17 cellular contexts compared by ENCODE assay signal in the genomic region with DNA sequence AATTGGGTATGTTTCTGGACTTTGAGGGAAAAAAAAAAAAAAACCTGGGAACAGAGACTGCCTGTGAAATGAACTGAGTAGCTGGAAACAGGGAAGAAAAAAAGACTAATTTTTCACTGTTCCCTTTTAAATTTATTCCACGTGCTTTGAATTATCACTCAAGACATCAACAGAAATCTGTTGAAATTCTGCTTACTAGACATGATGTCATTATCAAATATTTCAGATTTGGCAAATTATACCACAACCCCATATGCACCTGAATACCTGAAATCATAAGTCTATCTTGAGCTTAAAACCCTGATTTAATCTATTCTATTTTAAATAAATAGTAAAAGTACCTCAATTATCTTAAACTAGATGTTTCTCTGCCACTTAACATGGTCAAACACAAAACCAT. TPM values are rescaled to one million over a fixed set of nuclear protein-coding genes. Genes with fewer than 3 reads are reported as not detected.
DNase-seq lines count a peak whose midpoint lies in the region; ATAC-seq, FAIRE-seq and TF ChIP-seq lines count a peak whose summit lies in the region.
"Had no signal": no experiment of that assay in that cellular context is flagged by ENCODE, and none has a peak within 500 bp of the region (broad histone marks: within the 10 kb centered on the region; RNA-seq: fewer than 3 reads in every experiment).

No MANE protein-coding gene starts in this region.

- H3K9me1 ChIP-seq in keratinocyte (ENCODE audit: control insufficient read depth, extremely low read depth, insufficient read depth, low read length) = no peaks in the 10 kb centered on the region

- no peak for TF ChIP-seq CTCF in right atrium auricular region (IDR thresholded peaks at IDR 0.05)
- TF ChIP-seq CTCF in ascending aorta (IDR thresholded peaks at IDR 0.05) = no peak
- TF ChIP-seq CTCF in keratinocyte (optimal IDR thresholded peaks at IDR 0.05 in 1 of 3, IDR thresholded peaks at IDR 0.05 in 1 of 3, conservative IDR thresholded peaks at IDR 0.05 in 1 of 3; ENCODE audit: extremely low read depth in 1 of 3, insufficient read depth in 2 of 3, low read length in 3 of 3) = no peak
- no peak for TF ChIP-seq CTCF in vagina (IDR thresholded peaks at IDR 0.05)
- no peak for TF ChIP-seq CTCF in GM20000 (IDR thresholded peaks at IDR 0.05; ENCODE audit: extremely low read depth, missing control alignments)

- no peak overlapping the region for H3K27ac Mint-ChIP-seq in activated CD4-positive, alpha-beta memory T cell treated with anti-CD3 and anti-CD28 coated beads, Interleukin-2, amount 10 ng/mL, durations not matched to agents 7 days and 5 days

- FAIRE-seq in keratinocyte (lab: Jason Lieb, UNC) = no peak
- FAIRE-seq: islet of Langerhans, urothelium cell line had no signal

- H3K36me3 ChIP-seq in right atrium auricular region = no peaks in the 10 kb centered on the region
- H3K36me3 ChIP-seq in ascending aorta = no peaks in the 10 kb centered on the region
- no peaks in the 10 kb centered on the region for H3K36me3 ChIP-seq in keratinocyte (ENCODE audit: control insufficient read depth in 2 of 2, extremely low read depth in 1 of 2, insufficient read depth in 2 of 2, low read length in 2 of 2)
- no peaks in the 10 kb centered on the region for H3K36me3 ChIP-seq in vagina
- H3K36me3 ChIP-seq: lower lobe of right lung had no signal

- H3K4me1 ChIP-seq in right atrium auricular region (peaks cover 0 to 39% of the 10 kb centered on the region in 2 donors), ascending aorta (peaks cover 0 to 28% of the 10 kb centered on the region in 2 donors), keratinocyte (ENCODE audit: control insufficient read depth, extremely low read depth, insufficient read depth, low read length) (peaks cover 39% of the 10 kb centered on the region), vagina (peaks cover 57% of the 10 kb centered on the region)

- TF ChIP-seq POLR2A in vagina (IDR thresholded peaks at IDR 0.05) = no peak

- no peak overlapping the region for H3K4me3 Mint-ChIP-seq in activated CD4-positive, alpha-beta memory T cell treated with anti-CD3 and anti-CD28 coated beads, Interleukin-2, amount 10 ng/mL, durations not matched to agents 7 days and 5 days

- POLR2A ChIA-PET in activated CD4-positive, alpha-beta memory T cell treated with anti-CD3 and anti-CD28 coated beads, Interleukin-2, amount 10 ng/mL, durations not matched to agents 7 days and 5 days (lab: Charles Lee) = interaction anchor here (2.9 kb wide), 1 partner anchor 248 kb away, joined by 10 read pairs; no protein-coding TSS in a partner anchor

- no peaks in the 10 kb centered on the region for H4K20me1 ChIP-seq in keratinocyte (ENCODE audit: control insufficient read depth, extremely low read depth, insufficient read depth, low read length)

- peaks cover 91% of the 10 kb centered on the region for H3K79me2 ChIP-seq in keratinocyte (ENCODE audit: control insufficient read depth, insufficient read depth, low read length)

- peaks cover 14% of the 10 kb centered on the region for H3K9me3 Mint-ChIP-seq in activated CD4-positive, alpha-beta memory T cell treated with anti-CD3 and anti-CD28 coated beads, Interleukin-2, amount 10 ng/mL, durations not matched to agents 7 days and 5 days
- H3K9me3 Mint-ChIP-seq: activated naive CD4-positive, alpha-beta T cell treated with anti-CD3 and anti-CD28 coated beads, Interleukin-2, amount 50 U/mL, for 72 hours; CD4-positive, alpha-beta T cell had no signal

- dilution Hi-C loops in keratinocyte (cut with MboI; ENCODE audit: extremely low pct_ligation_motif_present, low sequenced_read_pairs) = no loop called here

- CTCF ChIA-PET in activated CD4-positive, alpha-beta memory T cell treated with anti-CD3 and anti-CD28 coated beads, Interleukin-2, amount 10 ng/mL, durations not matched to agents 7 days and 5 days (lab: Charles Lee) = interaction anchor here (0.6 kb wide), 1 partner anchor 93 kb away, joined by 3 read pairs; no protein-coding TSS in a partner anchor

- H3K27me3 Mint-ChIP-seq in activated CD4-positive, alpha-beta memory T cell treated with anti-CD3 and anti-CD28 coated beads, Interleukin-2, amount 10 ng/mL, durations not matched to agents 7 days and 5 days = no peaks in the 10 kb centered on the region
- H3K27me3 Mint-ChIP-seq: CD4-positive, alpha-beta T cell had no signal

- no peak overlapping the region for H3K9ac ChIP-seq in keratinocyte (ENCODE audit: control insufficient read depth, extremely low read depth, insufficient read depth, low read length)

- no peak for ATAC-seq in Right ventricle myocardium inferior
- ATAC-seq: body of pancreas had no signal

- H3K9me3 ChIP-seq in right atrium auricular region (no peaks in the 10 kb centered on the region), ascending aorta (no peaks in the 10 kb centered on the region), keratinocyte (ENCODE audit: control insufficient read depth, low read depth, low read length) (no peaks in the 10 kb centered on the region), vagina (no peaks in the 10 kb centered on the region)
- H3K9me3 ChIP-seq: body of pancreas, lower lobe of right lung had no signal

- H2AFZ ChIP-seq in keratinocyte (ENCODE audit: control insufficient read depth, low read length) = no peak overlapping the region

- H3K36me3 Mint-ChIP-seq in activated CD4-positive, alpha-beta memory T cell treated with anti-CD3 and anti-CD28 coated beads, Interleukin-2, amount 10 ng/mL, durations not matched to agents 7 days and 5 days (ENCODE audit: low read depth) = peaks cover 35% of the 10 kb centered on the region

- H3K4me2 ChIP-seq in keratinocyte (ENCODE audit: control insufficient read depth, extremely low read depth, insufficient read depth, low read depth, low read length) = peak overlapping the region; percentile 13

- H3K4me3 ChIP-seq in right atrium auricular region (no peak overlapping the region), ascending aorta (no peak overlapping the region), keratinocyte (ENCODE audit: control insufficient read depth in 2 of 3, extremely low read depth in 1 of 3, insufficient read depth in 2 of 3, low read depth in 1 of 3, low read length in 3 of 3) (peak overlapping the region in 1 of 3 experiments; percentile 59), vagina (no peak overlapping the region)
- H3K4me3 ChIP-seq: body of pancreas, lower lobe of right lung had no signal

- H3K27me3 ChIP-seq in right atrium auricular region (no peaks in the 10 kb centered on the region), ascending aorta (no peaks in the 10 kb centered on the region), keratinocyte (ENCODE audit: control insufficient read depth, extremely low read depth, insufficient read depth, low read length) (no peaks in the 10 kb centered on the region), vagina (no peaks in the 10 kb centered on the region)
- H3K27me3 ChIP-seq: body of pancreas had no signal

- H3K27ac ChIP-seq in right atrium auricular region (peak overlapping the region; percentile 5 to 67), ascending aorta (peak overlapping the region; percentile 81 to 87), keratinocyte (ENCODE audit: control insufficient read depth, insufficient read depth, low read length) (peak overlapping the region; percentile 67), vagina (peak overlapping the region; percentile 68)

- DNase-seq in right atrium auricular region (ENCODE audit: low spot score) = no peak
- DNase-seq in Right ventricle myocardium inferior (ENCODE audit: missing footprints) = no peak
- DNase-seq in ascending aorta (ENCODE audit: low spot score in 2 of 2) = no peak
- DNase-seq in keratinocyte (ENCODE audit: low read depth, low spot score) = no peak
- no peak for DNase-seq in vagina (ENCODE audit: extremely low spot score in 2 of 2)
- no peak for DNase-seq in NCI-H2107 treated with DMSO at 0.1 percent for 48 hours (lab: John Stamatoyannopoulos, UW; ENCODE audit: unreplicated experiment)
- no peak for DNase-seq in GM20000 (ENCODE audit: low spot score)
- DNase-seq in activated CD4-positive, alpha-beta memory T cell treated with anti-CD3 and anti-CD28 coated beads, Interleukin-2, amount 10 ng/mL, durations not matched to agents 7 days and 5 days = no peak
- DNase-seq: body of pancreas; CD4-positive, alpha-beta T cell; lower lobe of right lung; NCI-H2081 treated with DMSO at 0.1 percent for 48 hours; NCI-H446 treated with DMSO at 0.1 percent for 48 hours; stimulated activated CD4-positive, alpha-beta T cell treated with anti-CD3 and anti-CD28 coated beads, Interleukin-12 subunit alpha, Interleukin-12 subunit beta, amount 100 ng/mL, for 4 hours had no signal

- intact Hi-C loops in Right ventricle myocardium inferior (cut with DNase I) (no loop called here), ascending aorta (cut with DNase I) (no loop called here), vagina (cut with DNase I) (no loop called here)

- peaks cover 65% of the 10 kb centered on the region for H3K4me1 Mint-ChIP-seq in activated CD4-positive, alpha-beta memory T cell treated with anti-CD3 and anti-CD28 coated beads, Interleukin-2, amount 10 ng/mL, durations not matched to agents 7 days and 5 days

RNA-seq across cellular contexts. Expression of a gene that starts 5.0 kb away (rescaled TPM):
- total RNA-seq in right atrium auricular region (10 to 100 TPM; 41.4 to 42.7 TPM), Right ventricle myocardium inferior (17.7 TPM), ascending aorta (41.1 TPM), vagina (41.0 TPM)
- polyA plus RNA-seq in keratinocyte = 34.7 to 65.8 TPM (median 52.8 TPM) in 3 replicates
- 172 TPM for polyA plus RNA-seq in keratinocyte (2011; ENCODE audit: low read depth)
- 40.8 and 57.7 TPM in 2 replicates for polyA plus RNA-seq in keratinocyte (2011; cell fraction: cytosol; rRNA removed)
- 42.3 and 44.6 TPM in 2 replicates for polyA plus RNA-seq in keratinocyte (2011; cell fraction: nucleus; rRNA removed)
- 25.4 and 42.4 TPM in 2 replicates for polyA plus RNA-seq in keratinocyte (2012; ENCODE audit: low replicate concordance)
- 15.5 to 43.5 TPM (median 23.8 TPM) in 3 replicates for polyA minus RNA-seq in keratinocyte
- 57.2 TPM for polyA minus RNA-seq in keratinocyte (2011; cell fraction: cytosol; rRNA and poly(A)+ RNA removed)
- polyA minus RNA-seq in keratinocyte (2011; cell fraction: nucleus; rRNA and poly(A)+ RNA removed) = 30.0 and 57.2 TPM in 2 replicates
- 10 to 100 TPM; 22.8 to 26.9 TPM for total RNA-seq in activated CD4-positive, alpha-beta memory T cell treated with anti-CD3 and anti-CD28 coated beads, Interleukin-2, amount 10 ng/mL, durations not matched to agents 7 days and 5 days

RNA-seq across cellular contexts. Expression of a gene that starts 50.4 kb away (rescaled TPM):
- 10 to 100 TPM; 45.5 to 57.6 TPM for total RNA-seq in right atrium auricular region
- total RNA-seq in Right ventricle myocardium inferior = 38.1 TPM
- 65.0 TPM for total RNA-seq in ascending aorta
- polyA plus RNA-seq in keratinocyte = 24.9 to 38.2 TPM (median 26.6 TPM) in 3 replicates
- polyA plus RNA-seq in keratinocyte (2011; ENCODE audit: low read depth) = 81.0 TPM
- polyA plus RNA-seq in keratinocyte (2011; cell fraction: cytosol; rRNA removed) = 9.0 and 22.2 TPM in 2 replicates
- polyA plus RNA-seq in keratinocyte (2011; cell fraction: nucleus; rRNA removed) = 49.7 and 62.2 TPM in 2 replicates
- polyA plus RNA-seq in keratinocyte (2012; ENCODE audit: low replicate concordance) = 18.7 and 43.8 TPM in 2 replicates
- 19.1 to 117 TPM (median 79.7 TPM) in 3 replicates for polyA minus RNA-seq in keratinocyte
- 17.8 TPM for polyA minus RNA-seq in keratinocyte (2011; cell fraction: cytosol; rRNA and poly(A)+ RNA removed)
- 94.4 and 166 TPM in 2 replicates for polyA minus RNA-seq in keratinocyte (2011; cell fraction: nucleus; rRNA and poly(A)+ RNA removed)
- 105 TPM for total RNA-seq in vagina
- 10 to 100 TPM; 65.6 to 66.8 TPM for total RNA-seq in activated CD4-positive, alpha-beta memory T cell treated with anti-CD3 and anti-CD28 coated beads, Interleukin-2, amount 10 ng/mL, durations not matched to agents 7 days and 5 days
